In genomic region chr11:100930185-100930778, GRCh38 we compare ENCODE assay signal across 8 cellular contexts.
DNase-seq lines count a peak whose midpoint lies in the region; ATAC-seq and TF ChIP-seq lines count a peak whose summit lies in the region.

No MANE protein-coding gene starts in this region.

- H3K27me3 Mint-ChIP-seq in endothelial cell (ENCODE audit: unreplicated experiment), result no peaks in the 10 kb centered on the region

- H3K36me3 ChIP-seq in OCI-LY7 (ENCODE audit: insufficient read depth, low read length) (no peaks in the 10 kb centered on the region), mucosa of descending colon (ENCODE audit: low read depth) (no peaks in the 10 kb centered on the region), H7 (replicated peaks; ENCODE audit: control insufficient read depth, insufficient read depth, low read length) (no peaks in the 10 kb centered on the region)

- no peaks in the 10 kb centered on the region for H3K79me2 ChIP-seq in OCI-LY7 (ENCODE audit: insufficient read depth, low read depth, low read length)

- H3K36me3 Mint-ChIP-seq in endothelial cell (ENCODE audit: low read depth, unreplicated experiment), result no peaks in the 10 kb centered on the region

- H3K4me1 ChIP-seq in OCI-LY7 (ENCODE audit: insufficient read depth, low read length, poor library complexity, severe bottlenecking) (no peaks in the 10 kb centered on the region), mucosa of descending colon (ENCODE audit: low read depth) (no peaks in the 10 kb centered on the region)

- no peak overlapping the region for H3K4me3 ChIP-seq in HL-60 (replicated peaks; ENCODE audit: insufficient read depth, low read length)
- no peak overlapping the region for H3K4me3 ChIP-seq in OCI-LY7 (ENCODE audit: low read depth, low read length, poor library complexity, severe bottlenecking)
- no peak overlapping the region for H3K4me3 ChIP-seq in mucosa of descending colon
- no peak overlapping the region for H3K4me3 ChIP-seq in H7 (ENCODE audit: insufficient read depth, low read depth, low read length)

- H3K4me2 ChIP-seq in OCI-LY7 (ENCODE audit: low read length), result no peak overlapping the region

- CTCF ChIA-PET in OCI-LY7 (lab: Charles Lee; ENCODE audit: unreplicated experiment), result no interaction called here

- no peaks in the 10 kb centered on the region for H3K9me2 ChIP-seq in OCI-LY7 (ENCODE audit: insufficient read depth, low read length)

- no peaks in the 10 kb centered on the region for H3K9me3 Mint-ChIP-seq in endothelial cell (ENCODE audit: unreplicated experiment)

- no peaks in the 10 kb centered on the region for H4K20me1 ChIP-seq in OCI-LY7 (ENCODE audit: insufficient read depth, low read length)

- H3K27ac Mint-ChIP-seq in endothelial cell (ENCODE audit: unreplicated experiment), result no peak overlapping the region

- DNase-seq in AML-193 (lab: John Stamatoyannopoulos, UW) (peak; percentile 2 to 10), HL-60 (ENCODE audit: low read depth in 1 of 2, low spot score in 1 of 2) (no peak), OCI-LY7 (ENCODE audit: low spot score) (peak; percentile 38), endothelial cell (ENCODE audit: low spot score) (no peak), mucosa of descending colon (no peak), H7 (no peak)

- TF ChIP-seq CTCF in HL-60 (IDR thresholded peaks at IDR 0.05; ENCODE audit: insufficient read depth, low read length) (peak; percentile 31), OCI-LY7 (conservative IDR thresholded peaks at IDR 0.05; ENCODE audit: low read length) (peak; percentile 92), endothelial cell (IDR thresholded peaks at IDR 0.05; ENCODE audit: unreplicated experiment) (peak; percentile 88), mucosa of descending colon (IDR thresholded peaks at IDR 0.05) (peak; percentile 33)

- H3K9me3 ChIP-seq in OCI-LY7 (ENCODE audit: low read length) (no peaks in the 10 kb centered on the region), mucosa of descending colon (no peaks in the 10 kb centered on the region)

- no peak overlapping the region for H3K4me3 Mint-ChIP-seq in endothelial cell (ENCODE audit: unreplicated experiment)

- ATAC-seq in mucosa of descending colon (peak; percentile 54), GM21528 (IDR thresholded peaks at IDR 0.05; ENCODE audit: low FRiP score, unreplicated experiment) (no peak), GM18870 (IDR thresholded peaks at IDR 0.05; ENCODE audit: unreplicated experiment) (no peak)

- H2AFZ ChIP-seq in OCI-LY7 (ENCODE audit: low read length), result no peak overlapping the region

- intact Hi-C loops in OCI-LY7 (cut with micrococcal nuclease; ENCODE audit: unreplicated experiment) (loop anchor here (1.0 to 2.0 kb wide), 3 partner anchors 75 to 355 kb away; no protein-coding TSS in a partner anchor), mucosa of descending colon (cut with DNase I, micrococcal nuclease) (loop anchor here (5.0 kb wide), 1 partner anchor 353 kb away; no protein-coding TSS in a partner anchor)

- H3K27ac ChIP-seq in HL-60 (replicated peaks) (no peak overlapping the region), OCI-LY7 (ENCODE audit: low read depth, low read length, poor library complexity, severe bottlenecking) (no peak overlapping the region)

- H3K4me1 Mint-ChIP-seq in endothelial cell (ENCODE audit: unreplicated experiment), result no peaks in the 10 kb centered on the region

- no TSS peak for BruUV-seq in OCI-LY7 (replicated peaks; lab: Mats Ljungman, UMichigan)

- H3K27me3 ChIP-seq in HL-60 (ENCODE audit: insufficient read depth, poor library complexity, severe bottlenecking) (no peaks in the 10 kb centered on the region), H7 (ENCODE audit: control insufficient read depth, insufficient read depth, low read length) (no peaks in the 10 kb centered on the region)

- POLR2A ChIA-PET in OCI-LY7 (lab: Charles Lee), result no interaction called here

Comparison
In these comparisons a context has a peak if more than half of its experiments do, and no peak if none do; other contexts are left out.
1. DNase-seq: peak in AML-193 (2 of 2) and OCI-LY7 (single experiment); none in HL-60 (0 of 2), endothelial cell (single experiment), mucosa of descending colon (0 of 3) and H7 (single experiment).
2. CTCF ChIP-seq: peak in every context shown above with its lines; median percentile 92 in OCI-LY7; 88 in endothelial cell; 33 in mucosa of descending colon; 31 in HL-60.